In genomic region chr17:47621293-47622178, GRCh38 we compare ENCODE assay signal across 9 cellular contexts. TPM values are rescaled to one million over a fixed set of nuclear protein-coding genes. Genes with fewer than 3 reads are reported as not detected.
DNase-seq lines count a peak whose midpoint lies in the region; ATAC-seq and TF ChIP-seq lines count a peak whose summit lies in the region.
"Had no signal": no experiment of that assay in that cellular context is flagged by ENCODE, and none has a peak within 500 bp of the region (broad histone marks: within the 10 kb centered on the region; RNA-seq: fewer than 3 reads in every experiment).

No MANE protein-coding gene starts in this region.

- H3K9me3 Mint-ChIP-seq in activated CD8-positive, alpha-beta T cell treated with anti-CD3 and anti-CD28 coated beads for 36 hours: no peaks in the 10 kb centered on the region

- CTCF ChIA-PET in activated CD8-positive, alpha-beta T cell treated with anti-CD3 and anti-CD28 coated beads for 36 hours (lab: Charles Lee): interaction anchor here (0.9 to 1.5 kb wide), 2 partner anchors 28 kb away, joined by 3 read pairs; partner anchors contain the start of gene KPNB1

- H3K4me1 Mint-ChIP-seq in activated CD8-positive, alpha-beta T cell treated with anti-CD3 and anti-CD28 coated beads for 36 hours (ENCODE audit: low read depth): peaks cover 23% of the 10 kb centered on the region

- H3K27me3 Mint-ChIP-seq in activated CD8-positive, alpha-beta T cell treated with anti-CD3 and anti-CD28 coated beads for 36 hours: no peaks in the 10 kb centered on the region

- H3K9me3 ChIP-seq in left ventricle myocardium inferior (replicated peaks) (no peaks in the 10 kb centered on the region), skeletal muscle tissue (ENCODE audit: control insufficient read depth in 3 of 3, low read length in 3 of 3) (no peaks in the 10 kb centered on the region)

- POLR2A ChIA-PET in activated CD8-positive, alpha-beta T cell treated with anti-CD3 and anti-CD28 coated beads for 36 hours (lab: Charles Lee): interaction anchor here (2.2 kb wide), 1 partner anchor 28 kb away, joined by 9 read pairs; the partner anchor contains the start of gene KPNB1

- no peaks in the 10 kb centered on the region for H3K27me3 ChIP-seq in left ventricle myocardium inferior (ENCODE audit: low read depth)
- H3K27me3 ChIP-seq in skeletal muscle tissue (ENCODE audit: control insufficient read depth in 3 of 3, insufficient read depth in 3 of 3, low read length in 3 of 3): no peaks in the 10 kb centered on the region
- H3K27me3 ChIP-seq: BLaER1 treated with 17β-estradiol and CSF1 and Interleukin-3, amounts not matched to agents 10 nM and 100 nM had no signal

- H3K4me1 ChIP-seq in left ventricle myocardium inferior (peaks cover 49% of the 10 kb centered on the region), skeletal muscle tissue (ENCODE audit: control insufficient read depth in 3 of 3, insufficient read depth in 3 of 3, low read length in 3 of 3) (peaks cover 14 to 25% (median 16%) of the 10 kb centered on the region in 3 donors)

- H3K27ac ChIP-seq in left ventricle myocardium inferior (replicated peaks): peak overlapping the region; percentile 47
- H3K27ac ChIP-seq in skeletal muscle tissue (ENCODE audit: low read depth, low read length): peak overlapping the region; percentile 49
- H3K27ac ChIP-seq: BLaER1 treated with 17β-estradiol and CSF1 and Interleukin-3, amounts not matched to agents 10 nM and 100 nM had no signal

- H3K27ac Mint-ChIP-seq in activated CD8-positive, alpha-beta T cell treated with anti-CD3 and anti-CD28 coated beads for 36 hours: peak overlapping the region; percentile 72

- no peak for TF ChIP-seq CTCF in activated CD8-positive, alpha-beta T cell treated with anti-CD3 and anti-CD28 coated beads for 36 hours (IDR thresholded peaks at IDR 0.05)
- TF ChIP-seq CTCF in left ventricle myocardium inferior (IDR thresholded peaks at IDR 0.05; ENCODE audit: borderline replicate concordance): no peak

- H3K36me3 Mint-ChIP-seq in activated CD8-positive, alpha-beta T cell treated with anti-CD3 and anti-CD28 coated beads for 36 hours (ENCODE audit: low read depth): peaks cover 38% of the 10 kb centered on the region

- ATAC-seq in activated CD8-positive, alpha-beta T cell treated with anti-CD3 and anti-CD28 coated beads for 36 hours: no peak
- ATAC-seq in GM21447 (IDR thresholded peaks at IDR 0.05; ENCODE audit: unreplicated experiment): no peak

- intact Hi-C loops in activated CD8-positive, alpha-beta T cell treated with anti-CD3 and anti-CD28 coated beads for 36 hours (cut with micrococcal nuclease): no loop called here
- intact Hi-C loops in left ventricle myocardium inferior (cut with micrococcal nuclease): no loop called here

- H3K4me3 ChIP-seq in left ventricle myocardium inferior (no peak overlapping the region), skeletal muscle tissue (ENCODE audit: low read length in 3 of 3) (peak overlapping the region in 1 of 3 donors; percentile 30)
- H3K4me3 ChIP-seq: BLaER1 treated with 17β-estradiol and CSF1 and Interleukin-3, amounts not matched to agents 10 nM and 100 nM had no signal

- H3K9ac ChIP-seq in skeletal muscle tissue (ENCODE audit: low read depth in 1 of 3, low read length in 3 of 3): peak overlapping the region in 2 of 3 donors; percentile 25 to 69
- H3K9ac ChIP-seq: BLaER1 treated with 17β-estradiol and CSF1 and Interleukin-3, amounts not matched to agents 10 nM and 100 nM had no signal

- DNase-seq in NCI-H82 (lab: John Stamatoyannopoulos, UW): peak; percentile 29
- DNase-seq in NCI-H82 treated with DMSO at 0.1 percent for 48 hours (lab: John Stamatoyannopoulos, UW; ENCODE audit: unreplicated experiment): no peak
- no peak for DNase-seq in activated CD8-positive, alpha-beta T cell treated with anti-CD3 and anti-CD28 coated beads for 36 hours
- DNase-seq in left ventricle myocardium inferior: no peak
- DNase-seq in NCI-H1436 (lab: John Stamatoyannopoulos, UW): no peak
- DNase-seq in NCI-H1436 treated with DMSO at 0.1 percent for 48 hours (lab: John Stamatoyannopoulos, UW): no peak

- H3K4me3 Mint-ChIP-seq in activated CD8-positive, alpha-beta T cell treated with anti-CD3 and anti-CD28 coated beads for 36 hours: no peak overlapping the region

- H3K36me3 ChIP-seq in left ventricle myocardium inferior: peaks cover 68% of the 10 kb centered on the region
- peaks cover 12 to 35% (median 34%) of the 10 kb centered on the region in 3 donors for H3K36me3 ChIP-seq in skeletal muscle tissue (ENCODE audit: control insufficient read depth in 3 of 3, insufficient read depth in 3 of 3, low read length in 3 of 3)

RNA-seq across cellular contexts. Expression of gene KPNB1, which starts 28.2 kb away (rescaled TPM):
- 100 to 1,000 TPM; 589 to 605 TPM for total RNA-seq in activated CD8-positive, alpha-beta T cell treated with anti-CD3 and anti-CD28 coated beads for 36 hours
- 173 TPM for total RNA-seq in left ventricle myocardium inferior
- 119 TPM for total RNA-seq in skeletal muscle tissue
